In the genomic region with DNA sequence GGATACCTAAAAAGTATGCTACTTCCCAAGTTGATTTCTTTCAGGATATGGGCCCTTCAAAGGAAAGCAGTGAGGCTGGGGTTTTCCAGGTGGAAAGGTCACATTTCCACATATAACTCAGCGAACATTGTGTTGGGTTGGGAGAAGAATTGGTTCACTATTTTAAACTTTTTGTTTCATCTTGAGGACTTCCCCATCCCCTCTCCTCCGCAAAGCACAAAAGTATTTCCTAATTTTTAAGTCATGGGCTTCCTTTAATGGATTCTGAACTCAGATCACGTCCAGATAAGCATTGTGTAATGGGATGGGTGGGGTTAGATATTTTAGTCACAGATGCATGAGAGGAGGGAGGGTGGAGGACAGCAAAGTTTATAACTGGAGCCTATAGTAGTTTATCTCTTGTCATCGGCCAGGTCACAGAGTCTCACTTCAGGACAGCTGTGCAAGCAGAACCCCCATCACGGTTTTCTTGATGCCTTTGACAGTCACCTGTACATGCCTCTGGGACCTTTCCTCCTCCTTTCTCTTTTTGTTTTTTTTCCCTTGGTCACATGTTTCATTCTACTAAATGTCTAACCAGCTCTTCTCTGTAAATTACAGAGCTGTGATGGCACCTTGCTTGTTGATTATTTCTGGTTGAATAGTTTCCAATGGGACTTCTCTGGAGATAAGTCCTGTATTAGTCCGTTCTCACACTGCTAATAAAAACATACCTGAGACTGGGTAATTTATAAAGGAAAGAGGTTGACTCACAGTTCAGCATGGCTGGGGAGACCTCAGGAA, we compare ENCODE assay signal across 8 cellular contexts.
DNase-seq lines count a peak whose midpoint lies in the region; ATAC-seq, FAIRE-seq and TF ChIP-seq lines count a peak whose summit lies in the region.

No MANE protein-coding gene starts in this region.

- H3K4me2 ChIP-seq in SK-N-SH: no peak overlapping the region

- in situ Hi-C loops in gastrocnemius medialis (cut with MboI; ENCODE audit: low sequenced_read_pairs in 4 of 4): loop anchor here in 2 of 4 donors (10.0 kb wide), 3 partner anchors 99 to 659 kb away; no protein-coding TSS in a partner anchor

- H3K9me3 ChIP-seq in SK-N-SH (no peaks in the 10 kb centered on the region), gastrocnemius medialis (no peaks in the 10 kb centered on the region)

- H3K9ac ChIP-seq in SK-N-SH: no peak overlapping the region

- no peaks in the 10 kb centered on the region for H3K79me2 ChIP-seq in SK-N-SH (ENCODE audit: insufficient read depth)

- no peak for FAIRE-seq in HTR-8/SVneo (lab: Jason Lieb, UNC)

- 58% methylated on average over 6 of the region's 6 CpGs for WGBS in SK-N-SH (ENCODE audit: low lambda C conversion rate)

- H3K27ac ChIP-seq in SK-N-SH (ENCODE audit: low read depth in 2 of 2, low read length in 1 of 2): peak overlapping the region in 1 of 2 experiments; percentile 11; a peak in 1 of 4 replicates
- H3K27ac ChIP-seq in foreskin keratinocyte: peak overlapping the region; percentile 62
- peak overlapping the region; percentile 58 to 73 (median 68) for H3K27ac ChIP-seq in gastrocnemius medialis

- H3K4me3 ChIP-seq in SK-N-SH (ENCODE audit: low read depth in 2 of 2, low read length in 1 of 2) (no peak overlapping the region), gastrocnemius medialis (no peak overlapping the region)

- TF ChIP-seq POLR2A in gastrocnemius medialis (IDR thresholded peaks at IDR 0.05): no peak

- ATAC-seq in GM19395 (IDR thresholded peaks at IDR 0.05; ENCODE audit: unreplicated experiment): peak; percentile 44
- ATAC-seq in foreskin keratinocyte: peak; percentile 26
- ATAC-seq in gastrocnemius medialis: peak; percentile 60 to 65
- no peak for ATAC-seq in GM21717 (IDR thresholded peaks at IDR 0.05; ENCODE audit: unreplicated experiment)

- H3K4me1 ChIP-seq in SK-N-SH (ENCODE audit: control insufficient read depth in 1 of 2, insufficient read depth in 2 of 2, low read depth in 1 of 2, low read length in 1 of 2): peaks cover 0 to 12% of the 10 kb centered on the region in 2 experiments; a peak in 3 of 4 replicates
- peaks cover 7% of the 10 kb centered on the region for H3K4me1 ChIP-seq in foreskin keratinocyte
- peaks cover 36 to 50% of the 10 kb centered on the region in 2 donors for H3K4me1 ChIP-seq in gastrocnemius medialis

- TF ChIP-seq CTCF in SK-N-SH (IDR thresholded peaks at IDR 0.05) (no peak), foreskin keratinocyte (conservative IDR thresholded peaks at IDR 0.05) (no peak), gastrocnemius medialis (IDR thresholded peaks at IDR 0.05 in 4 of 5, conservative IDR thresholded peaks at IDR 0.05 in 1 of 5) (no peak)

- H3K27me3 ChIP-seq in SK-N-SH (ENCODE audit: insufficient read depth): no peaks in the 10 kb centered on the region
- no peaks in the 10 kb centered on the region for H3K27me3 ChIP-seq in foreskin keratinocyte
- H3K27me3 ChIP-seq in gastrocnemius medialis: no peaks in the 10 kb centered on the region

- H2AFZ ChIP-seq in SK-N-SH (ENCODE audit: low read depth): no peak overlapping the region

- no peak for TF ChIP-seq EP300 in SK-N-SH (IDR thresholded peaks at IDR 0.05; ENCODE audit: borderline replicate concordance in 1 of 2, low read depth in 1 of 2, low read length in 1 of 2)

- no peak for TF ChIP-seq RAD21 in SK-N-SH (IDR thresholded peaks at IDR 0.05; ENCODE audit: low read length)

- no peaks in the 10 kb centered on the region for H3K9me2 ChIP-seq in SK-N-SH

- POLR2A ChIA-PET in SK-N-SH (lab: Yijun Ruan, JAX): no interaction called here

- no peak for DNase-seq in SK-N-SH
- peak in 1 of 2 donors; percentile 52 for DNase-seq in foreskin keratinocyte
- DNase-seq in gastrocnemius medialis: no peak
- DNase-seq in NK-92 (lab: John Stamatoyannopoulos, UW; ENCODE audit: unreplicated experiment): no peak
- no peak for DNase-seq in T1000 (lab: John Stamatoyannopoulos, UW)
- DNase-seq in HTR-8/SVneo (ENCODE audit: insufficient read length, low spot score): no peak

- H3K36me3 ChIP-seq in SK-N-SH (replicated peaks in 1 of 2; ENCODE audit: control insufficient read depth in 1 of 2, insufficient read depth in 2 of 2, low read length in 1 of 2): peaks cover 0 to 5% of the 10 kb centered on the region in 2 experiments
- no peaks in the 10 kb centered on the region for H3K36me3 ChIP-seq in gastrocnemius medialis

- intact Hi-C loops in gastrocnemius medialis (cut with DNase I; ENCODE audit: low total_unique reads): loop anchor here (5.0 kb wide), 1 partner anchor 102 kb away; no protein-coding TSS in a partner anchor

- CTCF ChIA-PET in SK-N-SH (lab: Yijun Ruan, JAX): no interaction called here

- H4K20me1 ChIP-seq in SK-N-SH (ENCODE audit: insufficient read depth): no peaks in the 10 kb centered on the region

- peaks cover 9% of the 10 kb centered on the region for H3F3A ChIP-seq in SK-N-SH (replicated peaks; ENCODE audit: insufficient read depth)

TF ChIP-seq in SK-N-SH, 30 proteins besides CTCF, POLR2A, EP300 and RAD21:
- TF ChIP-seq FOXM1 (IDR thresholded peaks at IDR 0.05; ENCODE audit: low read depth): no peak
- peak; percentile 13; the same call in 1 of the 2 replicates for TF ChIP-seq TCF12 (IDR thresholded peaks at IDR 0.05)
